1 cellular context compared by ENCODE assay signal in genomic region chr12:108734200-108734906, GRCh38.
A peak's percentile ranks its signal among the peaks of the same experiment; 100 is the strongest.
TF ChIP-seq lines count a peak whose summit lies in the region.

No MANE protein-coding gene starts in this region.

TF ChIP-seq in SK-N-SH, 30 proteins besides CTCF, POLR2A, EP300 and RAD21 (continued from another document):
- TF ChIP-seq USF2 (IDR thresholded peaks at IDR 0.05; ENCODE audit: borderline replicate concordance, low read depth, low read length) (no peak), POLR2AphosphoS5 (IDR thresholded peaks at IDR 0.05; ENCODE audit: low read depth, low read length) (no peak; the same call in 1 of the 2 replicates), RCOR1 (IDR thresholded peaks at IDR 0.05; ENCODE audit: low read length) (no peak), MXI1 (IDR thresholded peaks at IDR 0.05; ENCODE audit: low read depth, low read length) (peak; percentile 34; the same call in 1 of the 2 replicates), ZBTB33 (IDR thresholded peaks at IDR 0.05; ENCODE audit: borderline replicate concordance, low read depth) (no peak), PBX3 (IDR thresholded peaks at IDR 0.05) (peak; percentile 18; the same call in 1 of the 2 replicates), GATA2 (CRISPR knock-in tag; IDR thresholded peaks at IDR 0.05) (no peak), TAF1 (IDR thresholded peaks at IDR 0.05; ENCODE audit: borderline replicate concordance, low read depth, low read length) (peak; percentile 13; the same call in 1 of the 2 replicates), GABPA (IDR thresholded peaks at IDR 0.05; ENCODE audit: low read depth) (no peak), IRF3 (IDR thresholded peaks at IDR 0.05; ENCODE audit: low read depth, low read length) (no peak), MEF2A (IDR thresholded peaks at IDR 0.05; ENCODE audit: borderline replicate concordance, low read depth) (no peak), NFIC (IDR thresholded peaks at IDR 0.05; ENCODE audit: borderline replicate concordance) (no peak), CHD2 (IDR thresholded peaks at IDR 0.05; ENCODE audit: low read length, partially characterized antibody) (no peak), TCF12 (IDR thresholded peaks at IDR 0.05) (no peak), ELF1 (IDR thresholded peaks at IDR 0.05) (no peak)
TF ChIP-seq in SK-N-SH: peak in this region for 9.
